ENCODE assay signal across 8 cellular contexts in genomic region chr17:45060382-45060823, GRCh38. TPM values are rescaled to one million over a fixed set of nuclear protein-coding genes. Genes with fewer than 3 reads are reported as not detected.
DNase-seq lines count a peak whose midpoint lies in the region; ATAC-seq and TF ChIP-seq lines count a peak whose summit lies in the region.

No MANE protein-coding gene starts in this region.

- intact Hi-C loops in CD14-positive monocyte (cut with micrococcal nuclease): loop anchor here in 1 of 2 donors (2.0 kb wide), 1 partner anchor 114 kb away; the partner anchor contains the start of gene KIF18B

- H3K27me3 ChIP-seq in HL-60 (ENCODE audit: insufficient read depth, poor library complexity, severe bottlenecking): no peaks in the 10 kb centered on the region

- TF ChIP-seq POLR2A in erythroblast (IDR thresholded peaks at IDR 0.05; ENCODE audit: low read length): no peak

- H3K4me3 ChIP-seq in HL-60 (replicated peaks; ENCODE audit: insufficient read depth, low read length): peak overlapping the region; percentile 69
- peak overlapping the region; percentile 93 for H3K4me3 ChIP-seq in choroid plexus epithelial cell (ENCODE audit: low read depth, low read length)

- H3K27me3 Mint-ChIP-seq in CD14-positive monocyte (ENCODE audit: low read depth in 3 of 3): no peaks in the 10 kb centered on the region

- H3K36me3 Mint-ChIP-seq in CD14-positive monocyte: peaks cover 6 to 15% of the 10 kb centered on the region in 2 donors

- peaks cover 46% of the 10 kb centered on the region for H3K4me1 Mint-ChIP-seq in CD14-positive monocyte

- H3K9me3 Mint-ChIP-seq in CD14-positive monocyte: peaks cover 0 to 3% (median 0%) of the 10 kb centered on the region in 7 donors

- H3K4me3 Mint-ChIP-seq in CD14-positive monocyte: peak overlapping the region; percentile 92 to 99

- DNase-seq in CD14-positive monocyte (ENCODE audit: low spot score) (no peak), HL-60 (ENCODE audit: low read depth in 1 of 2, low spot score in 1 of 2) (no peak), choroid plexus epithelial cell (ENCODE audit: low read depth) (no peak), midbrain (lab: John Stamatoyannopoulos, UW) (peak; percentile 73), NCI-H446 (lab: John Stamatoyannopoulos, UW) (no peak), NCI-H748 treated with DMSO at 0.1 percent for 48 hours (lab: John Stamatoyannopoulos, UW) (no peak), erythroblast (lab: John Stamatoyannopoulos, UW) (no peak)

- peak overlapping the region; percentile 89 to 100 (median 99) for H3K27ac Mint-ChIP-seq in CD14-positive monocyte

- no peak for TF ChIP-seq CTCF in CD14-positive monocyte (IDR thresholded peaks at IDR 0.05)
- no peak for TF ChIP-seq CTCF in HL-60 (IDR thresholded peaks at IDR 0.05; ENCODE audit: insufficient read depth, low read length)
- TF ChIP-seq CTCF in choroid plexus epithelial cell (conservative IDR thresholded peaks at IDR 0.05; ENCODE audit: low read depth, low read length): no peak

- peak overlapping the region; percentile 91 for H3K27ac ChIP-seq in HL-60 (replicated peaks)

- ATAC-seq in HG03521 (IDR thresholded peaks at IDR 0.05; ENCODE audit: unreplicated experiment): no peak

RNA-seq across cellular contexts. Expression of gene NMT1, which starts 0.7 kb away (rescaled TPM):
- polyA plus RNA-seq in CD14-positive monocyte: 10 to 100 TPM; 45.1 to 50.2 TPM

RNA-seq across cellular contexts. Expression of gene DCAKD, which starts 9.0 kb away (rescaled TPM):
- polyA plus RNA-seq in CD14-positive monocyte: 1 to 10 TPM; 6.6 to 8.7 TPM
